ENCODE assay signal across 1 cellular context in the genomic region with DNA sequence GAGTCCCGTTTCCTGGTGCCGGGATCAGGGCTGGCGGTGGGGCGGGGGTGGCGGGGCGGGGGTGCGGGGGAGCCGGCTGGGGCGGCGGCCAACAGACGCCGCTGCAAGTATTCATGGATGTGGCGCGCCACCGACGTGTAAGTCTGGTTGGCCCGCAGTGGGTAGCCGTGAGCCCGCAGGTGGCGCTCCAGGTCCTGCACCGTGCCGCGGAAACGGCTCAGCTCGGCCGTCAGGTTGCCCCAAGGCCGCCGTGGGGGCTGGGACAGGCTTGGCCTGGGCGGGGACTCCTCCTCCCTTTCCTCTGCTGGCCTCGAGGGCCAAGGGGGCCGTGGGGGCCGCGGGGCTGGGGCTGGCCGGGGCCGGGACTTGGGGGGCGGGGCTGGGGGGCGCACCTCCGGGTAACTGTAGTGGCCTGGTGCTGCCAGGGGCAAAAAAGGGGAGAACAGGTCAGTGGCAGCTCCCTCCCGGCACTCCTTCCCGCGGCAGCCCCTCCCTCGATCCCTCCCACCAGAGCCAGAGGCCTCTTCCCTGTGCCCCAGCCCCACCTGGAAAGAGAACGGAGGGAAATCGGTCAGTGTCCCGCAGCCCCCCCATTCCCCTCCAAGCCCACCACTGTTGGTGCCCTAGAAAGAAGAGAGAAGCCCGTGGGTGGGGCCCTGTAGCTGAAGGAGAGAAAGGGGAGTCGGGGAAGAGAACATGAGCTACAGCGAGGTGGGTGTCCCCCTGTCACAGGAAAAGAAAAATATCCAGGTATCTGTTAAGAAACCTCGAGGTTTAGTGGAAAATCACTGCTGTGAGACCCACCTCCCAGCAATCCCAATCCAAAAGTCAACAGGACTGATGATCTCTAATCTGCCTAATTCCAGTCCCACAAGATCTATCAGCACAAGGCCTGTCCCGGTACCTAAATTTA.
TF ChIP-seq lines count a peak whose summit lies in the region.

No MANE protein-coding gene starts in this region.

TF ChIP-seq in HCT116, 20 proteins besides CTCF, POLR2A, EP300 and RAD21 (continued from another document):
- TF ChIP-seq ZBTB33 (IDR thresholded peaks at IDR 0.05; ENCODE audit: extremely low read depth, insufficient replicate concordance, low read length) (no peak), CBX3 (IDR thresholded peaks at IDR 0.05; ENCODE audit: low read depth) (0 out of 2 replicates have a peak, but pooled peaks have one; percentile 36), ATF3 (IDR thresholded peaks at IDR 0.05) (no peak), YY1 (IDR thresholded peaks at IDR 0.05; ENCODE audit: extremely low read depth, insufficient replicate concordance, low read depth, low read length) (peak; percentile 30), EZH2phosphoT487 (IDR thresholded peaks at IDR 0.05; ENCODE audit: borderline replicate concordance) (no peak)
